Comparison of ENCODE assay signal across 16 cellular contexts in the genomic region with DNA sequence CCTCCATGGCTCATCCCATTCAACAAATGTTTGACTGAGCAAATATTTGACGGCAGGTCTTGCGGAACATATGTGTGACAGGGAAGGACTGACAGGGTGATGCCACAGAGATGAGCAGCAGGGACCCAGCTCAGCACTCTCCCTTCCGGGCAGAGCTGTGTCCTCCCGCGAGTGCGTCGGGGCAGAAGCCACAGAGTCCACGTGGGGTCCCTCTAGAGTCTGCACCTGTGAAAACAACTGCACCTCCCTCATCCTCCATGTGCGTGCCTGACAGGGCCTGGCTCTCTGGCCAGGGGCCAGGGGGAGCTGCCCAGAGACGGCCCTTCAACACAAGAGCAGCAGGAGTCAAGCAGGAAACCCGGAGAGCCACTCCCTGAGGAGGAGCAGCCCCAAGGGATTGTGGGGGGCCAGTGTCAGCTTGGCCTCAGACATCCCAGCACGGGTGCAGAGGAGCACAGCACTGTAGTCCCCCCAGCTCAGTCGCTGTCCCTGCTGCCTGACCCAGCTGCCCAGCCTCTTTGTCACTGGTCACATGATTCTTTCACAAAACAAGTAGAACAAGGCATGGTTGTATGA.
DNase-seq lines count a peak whose midpoint lies in the region; ATAC-seq and TF ChIP-seq lines count a peak whose summit lies in the region.
"Had no signal": no experiment of that assay in that cellular context is flagged by ENCODE, and none has a peak within 500 bp of the region (broad histone marks: within the 10 kb centered on the region; RNA-seq: fewer than 3 reads in every experiment).

No MANE protein-coding gene starts in this region.

- H3K27me3 Mint-ChIP-seq in MCF 10A (ENCODE audit: insufficient read depth, unreplicated experiment): no peaks in the 10 kb centered on the region
- H3K27me3 Mint-ChIP-seq: activated naive CD8-positive, alpha-beta T cell treated with anti-CD3 and anti-CD28 coated beads for 36 hours had no signal

- no peaks in the 10 kb centered on the region for H3K36me3 ChIP-seq in upper lobe of left lung

- POLR2A ChIA-PET in MCF 10A (lab: Yijun Ruan, JAX): no interaction called here

- no TSS peak for BruUV-seq in MCF 10A (replicated peaks; lab: Mats Ljungman, UMichigan)

- H3K9me3 ChIP-seq in upper lobe of left lung: no peaks in the 10 kb centered on the region

- H3K27ac ChIP-seq in upper lobe of left lung: no peak overlapping the region

- no peak overlapping the region for H3K4me3 Mint-ChIP-seq in MCF 10A (ENCODE audit: unreplicated experiment)
- H3K4me3 Mint-ChIP-seq: activated CD8-positive, alpha-beta T cell treated with anti-CD3 and anti-CD28 coated beads for 36 hours; activated naive CD8-positive, alpha-beta T cell treated with anti-CD3 and anti-CD28 coated beads for 36 hours; activated T-cell treated with anti-CD3 and anti-CD28 coated beads, Interleukin-2, amount 50 U/mL, for 72 hours; T-helper 1 cell treated with Interleukin-12 subunit alpha and Interleukin-12 subunit beta and Interleukin-4 antibody, amounts not matched to agents 30 μg/mL and 1 μg/mL, for 36 hours; WTC11 had no signal

- CTCF ChIA-PET in MCF 10A (lab: Yijun Ruan, JAX): no interaction called here

- peaks cover 6% of the 10 kb centered on the region for H3K4me1 Mint-ChIP-seq in MCF 10A (ENCODE audit: insufficient read depth, unreplicated experiment)
- H3K4me1 Mint-ChIP-seq: activated naive CD8-positive, alpha-beta T cell treated with anti-CD3 and anti-CD28 coated beads for 36 hours had no signal

- H3K36me3 Mint-ChIP-seq in MCF 10A (ENCODE audit: insufficient read depth, unreplicated experiment): peaks cover 6% of the 10 kb centered on the region
- H3K36me3 Mint-ChIP-seq: activated naive CD8-positive, alpha-beta T cell treated with anti-CD3 and anti-CD28 coated beads for 36 hours; WTC11 had no signal

- intact Hi-C loops in MCF 10A (cut with micrococcal nuclease): no loop called here

- H3K4me3 ChIP-seq in NB4 (ENCODE audit: low read depth, low read length): no peak overlapping the region
- H3K4me3 ChIP-seq in upper lobe of left lung: no peak overlapping the region

- peak; percentile 26 to 74 for ATAC-seq in upper lobe of left lung (ENCODE audit: low FRiP score in 2 of 2)
- ATAC-seq in GM21619 (IDR thresholded peaks at IDR 0.05; ENCODE audit: unreplicated experiment): no peak
- ATAC-seq in GM18868 (IDR thresholded peaks at IDR 0.05; ENCODE audit: unreplicated experiment): no peak
- ATAC-seq: activated CD8-positive, alpha-beta T cell treated with anti-CD3 and anti-CD28 coated beads for 36 hours; activated T-cell treated with anti-CD3 and anti-CD28 coated beads, Interleukin-2, amount 50 U/mL, for 72 hours; WTC11 had no signal

- peaks cover 0 to 4% (median 0%) of the 10 kb centered on the region in 4 donors for H3K4me1 ChIP-seq in upper lobe of left lung

- WGBS in upper lobe of left lung, 2 donors: 65 to 74% methylated on average over 10 to 13 of the region's 13 CpGs

- TF ChIP-seq CTCF in NB4 (IDR thresholded peaks at IDR 0.05; ENCODE audit: low read depth, low read length): no peak
- no peak for TF ChIP-seq CTCF in upper lobe of left lung (IDR thresholded peaks at IDR 0.05)
- TF ChIP-seq CTCF in MCF 10A (IDR thresholded peaks at IDR 0.05; ENCODE audit: unreplicated experiment): no peak

- TF ChIP-seq EP300 in upper lobe of left lung (IDR thresholded peaks at IDR 0.05): no peak

- TF ChIP-seq POLR2A in NB4 (IDR thresholded peaks at IDR 0.05; ENCODE audit: extremely low read depth, insufficient read length) (no peak), upper lobe of left lung (IDR thresholded peaks at IDR 0.05) (no peak)

- H3K27me3 ChIP-seq in upper lobe of left lung: no peaks in the 10 kb centered on the region

- no peaks in the 10 kb centered on the region for H3K9me3 Mint-ChIP-seq in MCF 10A (ENCODE audit: unreplicated experiment)
- H3K9me3 Mint-ChIP-seq: activated CD8-positive, alpha-beta T cell treated with anti-CD3 and anti-CD28 coated beads for 36 hours; activated naive CD8-positive, alpha-beta T cell treated with anti-CD3 and anti-CD28 coated beads for 36 hours; activated T-cell treated with anti-CD3 and anti-CD28 coated beads, Interleukin-2, amount 50 U/mL, for 72 hours; T-helper 1 cell treated with Interleukin-12 subunit alpha and Interleukin-12 subunit beta and Interleukin-4 antibody, amounts not matched to agents 30 μg/mL and 1 μg/mL, for 36 hours; WTC11 had no signal

- H3K27ac Mint-ChIP-seq in MCF 10A (ENCODE audit: low read depth, unreplicated experiment): no peak overlapping the region
- H3K27ac Mint-ChIP-seq: activated CD8-positive, alpha-beta T cell treated with anti-CD3 and anti-CD28 coated beads for 36 hours; activated naive CD8-positive, alpha-beta T cell treated with anti-CD3 and anti-CD28 coated beads for 36 hours; activated T-cell treated with anti-CD3 and anti-CD28 coated beads, Interleukin-2, amount 50 U/mL, for 72 hours; T-helper 1 cell treated with Interleukin-12 subunit alpha and Interleukin-12 subunit beta and Interleukin-4 antibody, amounts not matched to agents 30 μg/mL and 1 μg/mL, for 36 hours; WTC11 had no signal

- DNase-seq in NB4 (ENCODE audit: low read depth) (peak; percentile 14), SHP77 treated with DMSO at 0.1 percent for 48 hours (lab: John Stamatoyannopoulos, UW) (peak; percentile 76), left kidney (ENCODE audit: low read depth, low spot score) (peak; percentile 53), upper lobe of left lung (peak; percentile 67 to 80), MCF 10A (ENCODE audit: unreplicated experiment) (no peak)
- DNase-seq: activated CD8-positive, alpha-beta T cell treated with anti-CD3 and anti-CD28 coated beads for 36 hours; activated naive CD8-positive, alpha-beta T cell treated with anti-CD3 and anti-CD28 coated beads for 36 hours; activated T-cell treated with anti-CD3 and anti-CD28 coated beads, Interleukin-2, amount 50 U/mL, for 72 hours; AML-193; GDM1; NCI-H1417 treated with DMSO at 0.1 percent for 48 hours; stimulated activated CD4-positive, alpha-beta T cell treated with anti-CD3 and anti-CD28 coated beads, Interleukin-2, amount 100 ng/mL, for 24 hours had no signal

Comparison
In these comparisons a context has a peak if more than half of its experiments do, and no peak if none do; other contexts are left out.
1. ATAC-seq: peak in upper lobe of left lung (2 of 2); none in GM21619 (single experiment) and GM18868 (single experiment).